In the genomic region with DNA sequence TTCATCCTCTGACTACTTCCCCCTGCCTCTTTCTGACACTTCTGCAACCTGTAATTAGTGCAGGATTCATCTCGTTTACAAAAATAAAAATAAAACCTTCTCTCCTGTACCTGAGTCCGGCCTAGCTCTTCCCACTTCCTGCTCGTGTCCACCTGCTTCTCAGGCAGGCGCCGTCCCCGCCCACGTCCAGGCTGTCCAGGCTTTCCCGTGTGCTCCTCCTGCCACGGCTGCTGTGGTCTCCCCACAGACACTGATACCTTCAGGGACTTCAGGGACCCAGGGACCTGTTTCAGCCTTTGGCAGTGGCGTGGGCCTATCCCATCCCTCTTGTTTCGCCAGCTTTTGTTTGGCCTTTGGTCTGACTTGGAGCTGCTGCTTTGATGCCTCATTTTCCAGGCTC, we compare ENCODE assay signal across 17 cellular contexts.
A peak's percentile ranks its signal among the peaks of the same experiment; 100 is the strongest.
DNase-seq lines count a peak whose midpoint lies in the region; ATAC-seq and TF ChIP-seq lines count a peak whose summit lies in the region.
"Had no signal": no experiment of that assay in that cellular context is flagged by ENCODE, and none has a peak within 500 bp of the region (broad histone marks: within the 10 kb centered on the region; RNA-seq: fewer than 3 reads in every experiment).

No MANE protein-coding gene starts in this region.

- H3K23ac ChIP-seq in neuronal stem cell (ENCODE audit: low read depth, low read length, poor library complexity), result no peak overlapping the region

- H3K4me1 ChIP-seq in neuronal stem cell (ENCODE audit: control insufficient read depth in 2 of 2, insufficient read depth in 1 of 2, low read depth in 1 of 2, low read length in 2 of 2), result peaks cover 0 to 5% of the 10 kb centered on the region in 2 donors

- TF ChIP-seq CTCF in mesothelial cell of epicardium (IDR thresholded peaks at IDR 0.05; ENCODE audit: unreplicated experiment), result no peak

- WGBS in neuronal stem cell (ENCODE audit: extremely low coverage in 2 of 2, insufficient read length in 2 of 2, insufficient replicate concordance in 1 of 2), 2 donors, result no CpG with 5 or more reads among the region's 11 CpGs

- H3K4me3 Mint-ChIP-seq in T-helper 17 cell (no peak overlapping the region), mesothelial cell of epicardium (no peak overlapping the region)
- H3K4me3 Mint-ChIP-seq: B cell; CD4-positive, alpha-beta T cell had no signal

- H2AFZ ChIP-seq in neuronal stem cell (ENCODE audit: low read length), result no peak overlapping the region

- peak overlapping the region; percentile 65 for H2BK15ac ChIP-seq in neuronal stem cell (ENCODE audit: low read length)

- H3K27me3 Mint-ChIP-seq in T-helper 17 cell (peaks cover 24% of the 10 kb centered on the region), mesothelial cell of epicardium (ENCODE audit: low read depth) (peaks cover 7% of the 10 kb centered on the region)

- no peaks in the 10 kb centered on the region for H3K36me3 Mint-ChIP-seq in T-helper 17 cell (ENCODE audit: low read depth)
- peaks cover 1% of the 10 kb centered on the region for H3K36me3 Mint-ChIP-seq in mesothelial cell of epicardium

- H4K8ac ChIP-seq in neuronal stem cell (ENCODE audit: low read depth, low read length), result no peak overlapping the region

- no peak overlapping the region for H3K14ac ChIP-seq in neuronal stem cell (ENCODE audit: low read length)

- H3K4me1 Mint-ChIP-seq in T-helper 17 cell, result no peaks in the 10 kb centered on the region
- H3K4me1 Mint-ChIP-seq in mesothelial cell of epicardium, result peaks cover 6% of the 10 kb centered on the region
- H3K4me1 Mint-ChIP-seq: B cell had no signal

- no peak overlapping the region for H3K4me3 ChIP-seq in neuronal stem cell (ENCODE audit: low read length in 2 of 2)
- H3K4me3 ChIP-seq in MG63, result no peak overlapping the region
- H3K4me3 ChIP-seq: HAP-1 had no signal

- intact Hi-C loops in left colon (cut with DNase I, micrococcal nuclease), result loop anchor here in 1 of 2 donors (10.0 kb wide), 1 partner anchor 403 kb away; no protein-coding TSS in a partner anchor

- H3K79me1 ChIP-seq in neuronal stem cell (ENCODE audit: low read depth, low read length), result no peaks in the 10 kb centered on the region

- DNase-seq in COLO668 (lab: John Stamatoyannopoulos, UW; ENCODE audit: unreplicated experiment), result peak; percentile 35
- DNase-seq in T-helper 17 cell, result no peak
- no peak for DNase-seq in left colon
- DNase-seq in neuronal stem cell (ENCODE audit: low spot score), result no peak
- no peak for DNase-seq in NCI-H226
- DNase-seq in mesothelial cell of epicardium (ENCODE audit: low spot score in 2 of 2, unreplicated experiment in 2 of 2), result no peak
- DNase-seq in MG63, result no peak
- DNase-seq in NK-92 (lab: John Stamatoyannopoulos, UW; ENCODE audit: unreplicated experiment), result no peak
- DNase-seq: C1 segment of cervical spinal cord; CD4-positive, alpha-beta T cell; DMS153; DMS79 treated with DMSO at 0.1 percent for 48 hours; EL; GOT3; HFFc6 had no signal

- H2BK120ac ChIP-seq in neuronal stem cell (ENCODE audit: low read depth, low read length), result no peak overlapping the region

- no peaks in the 10 kb centered on the region for H3K9me3 Mint-ChIP-seq in mesothelial cell of epicardium
- H3K9me3 Mint-ChIP-seq: CD4-positive, alpha-beta T cell; HFFc6 had no signal

- no peak overlapping the region for H2BK12ac ChIP-seq in neuronal stem cell (ENCODE audit: low read length)

- H3K27ac Mint-ChIP-seq in T-helper 17 cell, result peak overlapping the region; percentile 67
- H3K27ac Mint-ChIP-seq in mesothelial cell of epicardium, result no peak overlapping the region
- H3K27ac Mint-ChIP-seq: B cell; CD4-positive, alpha-beta T cell; HFFc6 had no signal

- peaks cover 0 to 3% of the 10 kb centered on the region in 2 donors for H3K36me3 ChIP-seq in neuronal stem cell (replicated peaks in 1 of 2; ENCODE audit: control insufficient read depth in 2 of 2, insufficient read depth in 2 of 2, low read length in 2 of 2)
- H3K36me3 ChIP-seq in MG63, result no peaks in the 10 kb centered on the region
- H3K36me3 ChIP-seq: HAP-1 had no signal

- peak overlapping the region; percentile 69 for H2BK5ac ChIP-seq in neuronal stem cell (ENCODE audit: low read length)

- H3K9me3 ChIP-seq in T-helper 17 cell (ENCODE audit: control insufficient read depth, low read length, poor library complexity, severe bottlenecking), result no peaks in the 10 kb centered on the region
- H3K9me3 ChIP-seq in neuronal stem cell (replicated peaks in 1 of 2; ENCODE audit: control insufficient read depth in 2 of 2, insufficient read depth in 1 of 2, low read depth in 1 of 2, low read length in 2 of 2), result no peaks in the 10 kb centered on the region
- H3K9me3 ChIP-seq in MG63, result no peaks in the 10 kb centered on the region
- H3K9me3 ChIP-seq: HAP-1 had no signal

- H3K9ac ChIP-seq in neuronal stem cell (ENCODE audit: low read depth, low read length, poor library complexity), result no peak overlapping the region

- no peak for ATAC-seq in T-helper 17 cell
- peak; percentile 55 for ATAC-seq in left colon

- H3K4me2 ChIP-seq in neuronal stem cell (ENCODE audit: insufficient read depth, low read length, poor library complexity, severe bottlenecking), result no peak overlapping the region

- no peak overlapping the region for H3K27ac ChIP-seq in neuronal stem cell (replicated peaks; ENCODE audit: low read length)

- peak overlapping the region; percentile 70 for H2AK5ac ChIP-seq in neuronal stem cell (ENCODE audit: low read depth, low read length)

- peak overlapping the region; percentile 88 for H3K18ac ChIP-seq in neuronal stem cell (ENCODE audit: low read length)

- no peak overlapping the region for H3K4ac ChIP-seq in neuronal stem cell (ENCODE audit: low read length)

- H4K91ac ChIP-seq in neuronal stem cell (ENCODE audit: low read depth, low read length, poor library complexity), result no peak overlapping the region

- no peaks in the 10 kb centered on the region for H3K27me3 ChIP-seq in neuronal stem cell (ENCODE audit: control insufficient read depth in 3 of 3, insufficient read depth in 3 of 3, low read depth in 1 of 3, low read length in 3 of 3)
- no peaks in the 10 kb centered on the region for H3K27me3 ChIP-seq in MG63
